Comparison of ENCODE assay signal across 1 cellular context in genomic region chr16:72092832-72093447, GRCh38.
TF ChIP-seq lines count a peak whose summit lies in the region.

No MANE protein-coding gene starts in this region.

TF ChIP-seq in HepG2, 621 proteins besides CTCF, POLR2A, EP300 and RAD21 (continued from another document and continues in another):
- 0 out of 2 replicates have a peak, but pooled peaks have one; percentile 3 for TF ChIP-seq ZBTB33 (CRISPR knock-in tag; IDR thresholded peaks at IDR 0.05)
- no peak for TF ChIP-seq PLRG1 (conservative IDR thresholded peaks at IDR 0.05)
- no peak for TF ChIP-seq PLSCR1 (CRISPR knock-in tag; IDR thresholded peaks at IDR 0.05; ENCODE audit: borderline replicate concordance)
- TF ChIP-seq SUZ12 (IDR thresholded peaks at IDR 0.05; ENCODE audit: low read depth, low read length) = no peak
- no peak for TF ChIP-seq CREM (IDR thresholded peaks at IDR 0.05)
- no peak for TF ChIP-seq CREM (CRISPR knock-in tag; IDR thresholded peaks at IDR 0.05)
- no peak for TF ChIP-seq PREB (CRISPR knock-in tag; IDR thresholded peaks at IDR 0.05)
- 0 out of 2 replicates have a peak, but pooled peaks have one; percentile 21 for TF ChIP-seq SETDB1 (CRISPR knock-in tag; IDR thresholded peaks at IDR 0.05; ENCODE audit: borderline replicate concordance)
- TF ChIP-seq PHF8 (CRISPR knock-in tag; IDR thresholded peaks at IDR 0.05) = no peak
- TF ChIP-seq ZEB1 (IDR thresholded peaks at IDR 0.05; ENCODE audit: insufficient replicate concordance, low read depth) = no peak
- no peak for TF ChIP-seq BRD4 (CRISPR knock-in tag; IDR thresholded peaks at IDR 0.05)
- no peak for TF ChIP-seq CBX2 (IDR thresholded peaks at IDR 0.05; ENCODE audit: low read depth, low read length)
- TF ChIP-seq CBX2 (CRISPR knock-in tag; IDR thresholded peaks at IDR 0.05; ENCODE audit: low read depth) = no peak
- peak; percentile 65 for TF ChIP-seq NFYB (CRISPR knock-in tag; IDR thresholded peaks at IDR 0.05)
- peak; percentile 8; the same call in 1 of the 2 replicates for TF ChIP-seq E2F2 (CRISPR knock-in tag; IDR thresholded peaks at IDR 0.05; ENCODE audit: borderline replicate concordance)
- no peak for TF ChIP-seq IRF9 (CRISPR knock-in tag; IDR thresholded peaks at IDR 0.05; ENCODE audit: borderline replicate concordance)
- 0 out of 2 replicates have a peak, but pooled peaks have one; percentile 54 for TF ChIP-seq ZNF510 (CRISPR knock-in tag; IDR thresholded peaks at IDR 0.05; ENCODE audit: low read depth)
- TF ChIP-seq ZNF7 (CRISPR knock-in tag; IDR thresholded peaks at IDR 0.05) = peak; percentile 85
- TF ChIP-seq ZNF382 (CRISPR knock-in tag; IDR thresholded peaks at IDR 0.05; ENCODE audit: borderline replicate concordance) = no peak
- TF ChIP-seq MYPOP (CRISPR knock-in tag; IDR thresholded peaks at IDR 0.05) = peak; percentile 94; the same call in 1 of the 2 replicates
- TF ChIP-seq AHR (CRISPR knock-in tag; IDR thresholded peaks at IDR 0.05) = no peak
- TF ChIP-seq KDM4B (CRISPR knock-in tag; IDR thresholded peaks at IDR 0.05) = no peak
- TF ChIP-seq ZNF674 (CRISPR knock-in tag; IDR thresholded peaks at IDR 0.05; ENCODE audit: low read depth) = peak; percentile 23; the same call in 1 of the 2 replicates
- 0 out of 2 replicates have a peak, but pooled peaks have one; percentile 6 for TF ChIP-seq ZKSCAN8 (CRISPR knock-in tag; IDR thresholded peaks at IDR 0.05; ENCODE audit: borderline replicate concordance)
- 0 out of 2 replicates have a peak, but pooled peaks have one; percentile 14 for TF ChIP-seq MTF1 (CRISPR knock-in tag; IDR thresholded peaks at IDR 0.05)
- no peak for TF ChIP-seq SP140L (CRISPR knock-in tag; IDR thresholded peaks at IDR 0.05; ENCODE audit: borderline replicate concordance)
- TF ChIP-seq ZHX1 (CRISPR knock-in tag; IDR thresholded peaks at IDR 0.05; ENCODE audit: low read depth) = no peak
- no peak for TF ChIP-seq ATF7 (IDR thresholded peaks at IDR 0.05)
- 0 out of 2 replicates have a peak, but pooled peaks have one; percentile 19 for TF ChIP-seq ATF7 (CRISPR knock-in tag; IDR thresholded peaks at IDR 0.05)
- no peak for TF ChIP-seq ZNF333 (CRISPR knock-in tag; IDR thresholded peaks at IDR 0.05; ENCODE audit: borderline replicate concordance)
- no peak for TF ChIP-seq TERF1 (CRISPR knock-in tag; IDR thresholded peaks at IDR 0.05)
- no peak for TF ChIP-seq AGO1 (IDR thresholded peaks at IDR 0.05; ENCODE audit: low read depth, low read length, poor library complexity, severe bottlenecking)
- TF ChIP-seq NR2F2 (IDR thresholded peaks at IDR 0.05; ENCODE audit: borderline replicate concordance, low read depth) = 0 out of 2 replicates have a peak, but pooled peaks have one; percentile 16
- TF ChIP-seq KDM2A (CRISPR knock-in tag; IDR thresholded peaks at IDR 0.05; ENCODE audit: borderline replicate concordance, low read depth) = no peak
- TF ChIP-seq ZNF282 (IDR thresholded peaks at IDR 0.05; ENCODE audit: partially characterized antibody) = no peak
- TF ChIP-seq TMF1 (CRISPR knock-in tag; IDR thresholded peaks at IDR 0.05; ENCODE audit: low read depth) = no peak
- TF ChIP-seq MED13 (CRISPR knock-in tag; IDR thresholded peaks at IDR 0.05) = no peak
- TF ChIP-seq ZNF33A (CRISPR knock-in tag; IDR thresholded peaks at IDR 0.05; ENCODE audit: borderline replicate concordance) = peak; percentile 32; the same call in 1 of the 2 replicates
- TF ChIP-seq AKNA (CRISPR knock-in tag; IDR thresholded peaks at IDR 0.05; ENCODE audit: borderline replicate concordance) = no peak
- no peak for TF ChIP-seq ZBTB39 (CRISPR knock-in tag; IDR thresholded peaks at IDR 0.05)
- TF ChIP-seq MXD1 (CRISPR knock-in tag; IDR thresholded peaks at IDR 0.05) = no peak
- no peak for TF ChIP-seq ZFY (CRISPR knock-in tag; IDR thresholded peaks at IDR 0.05)
- no peak for TF ChIP-seq PPARG (CRISPR knock-in tag; conservative IDR thresholded peaks at IDR 0.05)
- TF ChIP-seq ZNF589 (CRISPR knock-in tag; conservative IDR thresholded peaks at IDR 0.05) = no peak
- 0 out of 2 replicates have a peak, but pooled peaks have one; percentile 58 for TF ChIP-seq REL (CRISPR knock-in tag; conservative IDR thresholded peaks at IDR 0.05)
- no peak for TF ChIP-seq MXI1 (IDR thresholded peaks at IDR 0.05; ENCODE audit: borderline replicate concordance, low read depth, low read length)
